Comparison of ENCODE assay signal across 10 cellular contexts in the genomic region with DNA sequence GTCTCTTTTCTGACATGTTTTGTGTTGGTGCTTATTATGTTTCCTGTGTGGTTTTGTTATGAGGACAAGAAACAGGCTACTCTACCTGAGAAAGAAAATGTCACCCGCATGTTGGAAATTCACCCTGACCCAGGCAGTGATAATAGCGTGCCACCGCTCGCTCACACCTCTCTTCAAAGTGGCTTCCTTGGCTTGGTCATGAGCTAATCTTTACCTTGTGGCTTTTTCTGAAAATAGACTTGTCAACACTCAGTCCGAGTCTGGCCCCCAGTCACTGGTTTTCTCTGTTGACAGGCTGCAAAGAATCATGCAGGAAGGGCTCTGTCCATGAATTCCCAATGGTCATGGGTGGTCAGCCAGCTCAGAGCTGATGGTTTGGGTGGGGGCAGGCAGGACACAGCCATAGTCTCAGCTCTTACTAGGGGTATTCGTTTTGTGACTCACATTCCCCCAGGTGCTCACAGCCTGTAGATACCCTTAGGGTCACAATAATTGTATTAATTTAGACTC.
DNase-seq lines count a peak whose midpoint lies in the region; ATAC-seq and TF ChIP-seq lines count a peak whose summit lies in the region.
"Had no signal": no experiment of that assay in that cellular context is flagged by ENCODE, and none has a peak within 500 bp of the region (broad histone marks: within the 10 kb centered on the region; RNA-seq: fewer than 3 reads in every experiment).

No MANE protein-coding gene starts in this region.

- intact Hi-C loops in sciatic nerve (cut with DNase I) = loop anchor here (10.0 kb wide), 1 partner anchor 191 kb away; no protein-coding TSS in a partner anchor

- H3K4me2 ChIP-seq in mesenchymal stem cell (ENCODE audit: low read length, poor library complexity, severe bottlenecking) = no peak overlapping the region
- no peak overlapping the region for H3K4me2 ChIP-seq in hepatocyte

- H3K9ac ChIP-seq in mesenchymal stem cell (ENCODE audit: low read length) = no peak overlapping the region

- H4K91ac ChIP-seq in mesenchymal stem cell (ENCODE audit: low read length) = no peak overlapping the region

- peak; percentile 81 for ATAC-seq in GM18861 (IDR thresholded peaks at IDR 0.05; ENCODE audit: unreplicated experiment)
- ATAC-seq in GM21447 (IDR thresholded peaks at IDR 0.05; ENCODE audit: unreplicated experiment) = peak; percentile 53
- peak; percentile 38 for ATAC-seq in HG03558 (IDR thresholded peaks at IDR 0.05; ENCODE audit: extremely low read depth, unreplicated experiment)
- no peak for ATAC-seq in sciatic nerve
- ATAC-seq: pancreas had no signal

- H3K79me2 ChIP-seq in hepatocyte = no peaks in the 10 kb centered on the region

- no peak overlapping the region for H3K4me3 ChIP-seq in mesenchymal stem cell (ENCODE audit: insufficient read depth in 1 of 2, low read depth in 1 of 2, low read length in 2 of 2)
- H3K4me3 ChIP-seq in hepatocyte = no peak overlapping the region
- H3K4me3 ChIP-seq: pancreas had no signal

- WGBS in mesenchymal stem cell = 93% methylated on average over 6 of the region's 6 CpGs
- WGBS in hepatocyte (ENCODE audit: low lambda C conversion rate, missing lambda C conversion rate) = 71% methylated on average over 6 of the region's 6 CpGs

- no peak for TF ChIP-seq CTCF in hepatocyte (IDR thresholded peaks at IDR 0.05; ENCODE audit: poor library complexity)

- no peaks in the 10 kb centered on the region for H4K20me1 ChIP-seq in hepatocyte (ENCODE audit: insufficient read depth, poor library complexity, severe bottlenecking)

- H3K36me3 ChIP-seq in mesenchymal stem cell (ENCODE audit: control insufficient read depth in 1 of 2, insufficient read depth in 2 of 2, low read depth in 1 of 2, low read length in 2 of 2) = peaks cover 0 to 13% of the 10 kb centered on the region in 2 experiments
- H3K36me3 ChIP-seq in hepatocyte (replicated peaks; ENCODE audit: insufficient read depth, low read depth) = no peaks in the 10 kb centered on the region
- H3K36me3 ChIP-seq: pancreas had no signal

- H3K27ac ChIP-seq in mesenchymal stem cell (ENCODE audit: low read length, poor library complexity, severe bottlenecking) = peak overlapping the region; percentile 16
- no peak overlapping the region for H3K27ac ChIP-seq in hepatocyte
- H3K27ac ChIP-seq: HL-60, pancreas had no signal

- H3K27me3 ChIP-seq in mesenchymal stem cell (ENCODE audit: control insufficient read depth in 1 of 2, insufficient read depth in 1 of 2, low read length in 2 of 2) (no peaks in the 10 kb centered on the region), hepatocyte (no peaks in the 10 kb centered on the region)
- H3K27me3 ChIP-seq: pancreas had no signal

- no peak overlapping the region for H2BK120ac ChIP-seq in mesenchymal stem cell (ENCODE audit: low read depth, low read length)

- no peak overlapping the region for H2BK15ac ChIP-seq in mesenchymal stem cell (ENCODE audit: low read depth, poor library complexity, severe bottlenecking)

- H3K4ac ChIP-seq in mesenchymal stem cell (ENCODE audit: low read depth in 1 of 2, low read length in 2 of 2) = no peak overlapping the region

- H3K9me3 ChIP-seq in mesenchymal stem cell (ENCODE audit: control insufficient read depth, low read length) (no peaks in the 10 kb centered on the region), hepatocyte (ENCODE audit: low read depth) (no peaks in the 10 kb centered on the region)
- H3K9me3 ChIP-seq: pancreas had no signal

- H3K23ac ChIP-seq in mesenchymal stem cell (ENCODE audit: low read length in 2 of 2) = no peak overlapping the region

- H4K8ac ChIP-seq in mesenchymal stem cell (ENCODE audit: low read length) = no peak overlapping the region

- no peak overlapping the region for H2BK12ac ChIP-seq in mesenchymal stem cell (ENCODE audit: low read length in 2 of 2)

- H3K4me1 ChIP-seq in mesenchymal stem cell (ENCODE audit: control insufficient read depth, insufficient read depth, low read depth, low read length) (peaks cover 30% of the 10 kb centered on the region), hepatocyte (ENCODE audit: insufficient read depth) (peaks cover 12% of the 10 kb centered on the region)

- no peak overlapping the region for H3K14ac ChIP-seq in mesenchymal stem cell (ENCODE audit: low read length in 2 of 2)

- H2BK5ac ChIP-seq in mesenchymal stem cell (ENCODE audit: low read depth, low read length, poor library complexity, severe bottlenecking) = no peak overlapping the region

- H2AFZ ChIP-seq in mesenchymal stem cell (ENCODE audit: low read depth, low read length) = no peak overlapping the region
- H2AFZ ChIP-seq in hepatocyte = no peak overlapping the region

- DNase-seq in mesenchymal stem cell (no peak), NCI-H1930 (lab: John Stamatoyannopoulos, UW) (no peak), hepatocyte (ENCODE audit: low spot score) (no peak), sciatic nerve (ENCODE audit: low spot score) (no peak)
- DNase-seq in stimulated activated CD4-positive, alpha-beta T cell treated with anti-CD3 and anti-CD28 coated beads, Interleukin-1b, Interleukin-23, amount 100 ng/mL, for 48 hours = no peak

- H3K18ac ChIP-seq in mesenchymal stem cell (ENCODE audit: low read depth in 1 of 2, low read length in 2 of 2) = no peak overlapping the region

- H2AK5ac ChIP-seq in mesenchymal stem cell (ENCODE audit: low read length, severe bottlenecking) = no peak overlapping the region

- H3K79me1 ChIP-seq in mesenchymal stem cell (replicated peaks; ENCODE audit: low read length, poor library complexity, severe bottlenecking) = peaks cover 6% of the 10 kb centered on the region

- no peaks in the 10 kb centered on the region for H3K9me2 ChIP-seq in hepatocyte (replicated peaks; ENCODE audit: insufficient read depth)
